ENCODE assay signal across 1 cellular context in genomic region chr3:10026084-10026890, GRCh38.
TF ChIP-seq lines count a peak whose summit lies in the region.

Gene FANCD2 (plus strand): TSS chr3:10026437. CDS start chr3:10028658, 2,221 bp downstream.

TF ChIP-seq in GM12878, 131 proteins besides CTCF, POLR2A, EP300 and RAD21 (continued from another document and continues in another):
- TF ChIP-seq NKRF (conservative IDR thresholded peaks at IDR 0.05) (peak; percentile 100), RUNX3 (IDR thresholded peaks at IDR 0.05; ENCODE audit: low read length) (peak; percentile 22; the same call in 1 of the 2 replicates), CREB1 (IDR thresholded peaks at IDR 0.05; ENCODE audit: low read depth) (peak; percentile 100), BHLHE40 (IDR thresholded peaks at IDR 0.05; ENCODE audit: borderline replicate concordance in 1 of 2, low read depth in 2 of 2, low read length in 1 of 2) (peak; percentile 46 to 65; a peak in 1 of 4 replicates), POLR2AphosphoS2 (IDR thresholded peaks at IDR 0.05; ENCODE audit: low read depth, low read length) (0 out of 2 replicates have a peak, but pooled peaks have one; percentile 43), YY1 (IDR thresholded peaks at IDR 0.05; ENCODE audit: low read depth, low read length) (peak; percentile 84), TBL1XR1 (IDR thresholded peaks at IDR 0.05; ENCODE audit: low read depth, low read length) (0 out of 2 replicates have a peak, but pooled peaks have one; percentile 27), POLR2AphosphoS5 (IDR thresholded peaks at IDR 0.05; ENCODE audit: low read length) (peak; percentile 88), IRF4 (IDR thresholded peaks at IDR 0.05; ENCODE audit: low read depth, low read length) (0 out of 2 replicates have a peak, but pooled peaks have one; percentile 7), ZBTB40 (IDR thresholded peaks at IDR 0.05; ENCODE audit: borderline replicate concordance) (peak; percentile 88), WRNIP1 (IDR thresholded peaks at IDR 0.05; ENCODE audit: borderline replicate concordance, low read depth, low read length) (0 out of 2 replicates have a peak, but pooled peaks have one; percentile 60), DPF2 (IDR thresholded peaks at IDR 0.05) (peak; percentile 28; the same call in 1 of the 2 replicates), ZBED1 (IDR thresholded peaks at IDR 0.05; ENCODE audit: borderline replicate concordance) (0 out of 2 replicates have a peak, but pooled peaks have one; percentile 57), MXI1 (IDR thresholded peaks at IDR 0.05; ENCODE audit: low read depth, low read length) (peak; percentile 88), SPI1 (IDR thresholded peaks at IDR 0.05; ENCODE audit: borderline replicate concordance, insufficient read depth, low read depth, low read length) (peak; percentile 54; the same call in 1 of the 2 replicates), KLF5 (IDR thresholded peaks at IDR 0.05; ENCODE audit: partially characterized antibody) (peak; percentile 85), ATF7 (IDR thresholded peaks at IDR 0.05; ENCODE audit: low read depth) (peak; percentile 77), MEF2A (IDR thresholded peaks at IDR 0.05; ENCODE audit: insufficient read depth, low read depth, low read length) (peak; percentile 54; the same call in 1 of the 2 replicates), GATAD2B (conservative IDR thresholded peaks at IDR 0.05; ENCODE audit: low read depth) (peak; percentile 83), TCF12 (IDR thresholded peaks at IDR 0.05; ENCODE audit: low read depth, low read length) (peak; percentile 57; the same call in 1 of the 2 replicates), SIN3A (IDR thresholded peaks at IDR 0.05; ENCODE audit: low read depth, low read length) (peak; percentile 100), SRF (IDR thresholded peaks at IDR 0.05; ENCODE audit: low read depth in 2 of 2, low read length in 2 of 2) (peak; percentile 78 to 96), ZNF207 (IDR thresholded peaks at IDR 0.05; ENCODE audit: borderline replicate concordance) (peak; percentile 94; the same call in 1 of the 2 replicates), TCF3 (IDR thresholded peaks at IDR 0.05; ENCODE audit: borderline replicate concordance, insufficient read depth, low read depth, low read length) (no peak), TAF1 (IDR thresholded peaks at IDR 0.05; ENCODE audit: borderline replicate concordance, low read depth, low read length) (peak; percentile 85; the same call in 1 of the 2 replicates), GABPA (IDR thresholded peaks at IDR 0.05; ENCODE audit: low read depth) (peak; percentile 88), ZNF274 (IDR thresholded peaks at IDR 0.05; ENCODE audit: insufficient read depth, insufficient read length) (no peak), NBN (IDR thresholded peaks at IDR 0.05) (peak; percentile 99), RAD51 (IDR thresholded peaks at IDR 0.05) (0 out of 2 replicates have a peak, but pooled peaks have one; percentile 28), NR2C1 (IDR thresholded peaks at IDR 0.05) (peak; percentile 51; the same call in 1 of the 2 replicates), ELK1 (IDR thresholded peaks at IDR 0.05; ENCODE audit: low read depth, low read length) (peak; percentile 98), RB1 (IDR thresholded peaks at IDR 0.05; ENCODE audit: borderline replicate concordance) (peak; percentile 98; the same call in 1 of the 2 replicates), E2F8 (IDR thresholded peaks at IDR 0.05; ENCODE audit: low read depth, partially characterized antibody) (peak; percentile 99), CHD2 (IDR thresholded peaks at IDR 0.05; ENCODE audit: borderline replicate concordance, low read depth, low read length) (peak; percentile 82), ZBTB33 (IDR thresholded peaks at IDR 0.05) (0 out of 2 replicates have a peak, but pooled peaks have one; percentile 35), PML (IDR thresholded peaks at IDR 0.05; ENCODE audit: low read length) (peak; percentile 77), SUPT20H (IDR thresholded peaks at IDR 0.05; ENCODE audit: borderline replicate concordance, control insufficient read depth, low read depth, low read length) (no peak), ZNF217 (IDR thresholded peaks at IDR 0.05) (no peak), IKZF1 (conservative IDR thresholded peaks at IDR 0.05) (peak; percentile 78), EGR1 (IDR thresholded peaks at IDR 0.05; ENCODE audit: borderline replicate concordance in 1 of 2, low read depth in 2 of 2, low read length in 2 of 2) (peak in 1 of 2 experiments; percentile 26; a peak in 1 of 3 replicates), LARP7 (IDR thresholded peaks at IDR 0.05) (peak; percentile 47; the same call in 1 of the 2 replicates), HCFC1 (IDR thresholded peaks at IDR 0.05; ENCODE audit: low read length) (peak; percentile 84), MTA3 (IDR thresholded peaks at IDR 0.05; ENCODE audit: borderline replicate concordance, low read length) (no peak; the same call in 1 of the 2 replicates), FOXK2 (IDR thresholded peaks at IDR 0.05) (peak; percentile 80), RFX5 (IDR thresholded peaks at IDR 0.05; ENCODE audit: low read depth, low read length) (0 out of 2 replicates have a peak, but pooled peaks have one; percentile 17), CBFB (IDR thresholded peaks at IDR 0.05; ENCODE audit: low read depth) (peak; percentile 63), MAX (IDR thresholded peaks at IDR 0.05; ENCODE audit: low read depth, low read length) (peak; percentile 86), RCOR1 (conservative IDR thresholded peaks at IDR 0.05; ENCODE audit: low read depth, low read length) (no peak), ATF3 (IDR thresholded peaks at IDR 0.05; ENCODE audit: borderline replicate concordance, extremely low read depth, low read depth, low read length) (peak; percentile 96), E4F1 (IDR thresholded peaks at IDR 0.05; ENCODE audit: borderline replicate concordance, partially characterized antibody) (peak; percentile 81), RELA (IDR thresholded peaks at IDR 0.05; ENCODE audit: borderline replicate concordance, partially characterized antibody) (peak; percentile 91), EZH2 (IDR thresholded peaks at IDR 0.05; ENCODE audit: borderline replicate concordance, control insufficient read depth, low read depth, low read length) (no peak), SREBF2 (IDR thresholded peaks at IDR 0.05; ENCODE audit: low read length) (no peak), FOS (IDR thresholded peaks at IDR 0.05; ENCODE audit: borderline replicate concordance, extremely low read depth, insufficient read length) (no peak)
